Comparison of ENCODE assay signal across 29 cellular contexts in genomic region chr7:14156436-14156835, GRCh38.
"Had no signal": no experiment of that assay in that cellular context is flagged by ENCODE, and none has a peak within 500 bp of the region (broad histone marks: within the 10 kb centered on the region; RNA-seq: fewer than 3 reads in every experiment).

No MANE protein-coding gene starts in this region.

- H3K27ac ChIP-seq: adrenal gland, ascending aorta, body of pancreas, brain microvascular endothelial cell, breast epithelium, cardiac muscle cell had no signal

- DNase-seq: activated effector memory CD4-positive, alpha-beta T cell treated with anti-CD3 and anti-CD28 coated beads, Interleukin-2, amount 50 U/mL, for 16 hours; activated effector memory CD4-positive, alpha-beta T cell treated with Interleukin-2 at 50 U/mL for 16 hours; activated gamma-delta T cell; activated gamma-delta T cell treated with Interleukin-2 at 50 U/mL for 16 hours; activated naive CD4-positive, alpha-beta T cell; activated naive CD4-positive, alpha-beta T cell treated with anti-CD3 and anti-CD28 coated beads for 36 hours; activated naive CD4-positive, alpha-beta T cell treated with anti-CD3 and anti-CD28 coated beads, Interleukin-2, amount 10 ng/mL, durations not matched to agents 7 days and 5 days; activated naive CD4-positive, alpha-beta T cell treated with anti-CD3 and anti-CD28 coated beads, Interleukin-2, amount 50 U/mL, for 16 hours; activated naive CD4-positive, alpha-beta T cell treated with Interleukin-2 at 50 U/mL for 16 hours; activated naive CD8-positive, alpha-beta T cell treated with anti-CD3 and anti-CD28 coated beads for 36 hours; activated naive CD8-positive, alpha-beta T cell treated with anti-CD3 and anti-CD28 coated beads, Interleukin-2, amount 10 ng/mL, durations not matched to agents 7 days and 5 days; activated naive CD8-positive, alpha-beta T cell treated with anti-CD3 and anti-CD28 coated beads, Interleukin-2, amount 50 U/mL, for 24 hours; activated T-cell treated with anti-CD3 and anti-CD28 coated beads, Interleukin-2, amount 50 U/mL, for 1 hour; activated T-cell treated with anti-CD3 and anti-CD28 coated beads, Interleukin-2, amount 50 U/mL, for 24 hours; activated T-cell treated with anti-CD3 and anti-CD28 coated beads, Interleukin-2, amount 50 U/mL, for 4 hours; activated T-cell treated with anti-CD3 and anti-CD28 coated beads, Interleukin-2, amount 50 U/mL, for 48 hours; activated T-cell treated with anti-CD3 and anti-CD28 coated beads, Interleukin-2, amount 50 U/mL, for 72 hours; adrenal gland; amniotic stem cell; amygdala; anterior cingulate cortex; aorta; body of pancreas; brain microvascular endothelial cell; central memory CD4-positive, alpha-beta T cell; cerebellar nuclear complex had no signal
